Comparison of ENCODE assay signal across 20 cellular contexts in genomic region chr1:7474786-7475502, GRCh38.
DNase-seq lines count a peak whose midpoint lies in the region; ATAC-seq and TF ChIP-seq lines count a peak whose summit lies in the region.
"Had no signal": no experiment of that assay in that cellular context is flagged by ENCODE, and none has a peak within 500 bp of the region (broad histone marks: within the 10 kb centered on the region; RNA-seq: fewer than 3 reads in every experiment).

No MANE protein-coding gene starts in this region.

- H3K36me3 Mint-ChIP-seq in neural progenitor cell, result no peaks in the 10 kb centered on the region

- H3K79me2 ChIP-seq in Karpas-422 (ENCODE audit: low read length), result no peaks in the 10 kb centered on the region
- no peaks in the 10 kb centered on the region for H3K79me2 ChIP-seq in neural progenitor cell (ENCODE audit: low read depth)

- no peak overlapping the region for H2AFZ ChIP-seq in Karpas-422 (ENCODE audit: low read length)
- no peak overlapping the region for H2AFZ ChIP-seq in neural progenitor cell (replicated peaks)

- H3K27me3 ChIP-seq in Karpas-422 (ENCODE audit: low read length), result no peaks in the 10 kb centered on the region
- no peaks in the 10 kb centered on the region for H3K27me3 ChIP-seq in neural progenitor cell
- H3K27me3 ChIP-seq: esophagus squamous epithelium, neutrophil, sigmoid colon had no signal

- DNase-seq in DMS53 (lab: John Stamatoyannopoulos, UW), result peak; percentile 52
- no peak for DNase-seq in DMS53 treated with DMSO at 0.1 percent for 48 hours (lab: John Stamatoyannopoulos, UW; ENCODE audit: unreplicated experiment)
- DNase-seq in Karpas-422, result peak; percentile 72
- no peak for DNase-seq in astrocyte of the spinal cord (ENCODE audit: low read depth, low spot score)
- peak; percentile 33 for DNase-seq in neural progenitor cell (ENCODE audit: low spot score)
- DNase-seq in COR-L47 (lab: John Stamatoyannopoulos, UW), result no peak
- DNase-seq: 8988T; CD4-positive, alpha-beta T cell; cortex of kidney; esophagus squamous epithelium; midbrain; NCI-H1694 treated with DMSO at 0.1 percent for 48 hours; NCI-H510A; sigmoid colon; stimulated activated CD4-positive, alpha-beta T cell treated with anti-CD3 and anti-CD28 coated beads, Interleukin-2, amount 100 ng/mL, for 48 hours had no signal

- peaks cover 17% of the 10 kb centered on the region for H3K4me1 Mint-ChIP-seq in neural progenitor cell

- H3K36me3 ChIP-seq in Karpas-422 (ENCODE audit: insufficient read depth, low read length) (no peaks in the 10 kb centered on the region), neural progenitor cell (no peaks in the 10 kb centered on the region)
- H3K36me3 ChIP-seq: esophagus squamous epithelium, neutrophil, sigmoid colon, thoracic aorta had no signal

- in situ Hi-C loops in astrocyte of the spinal cord (cut with HindIII; ENCODE audit: low sequenced_read_pairs), result no loop called here

- H3K27ac ChIP-seq in Karpas-422 (ENCODE audit: low read length), result no peak overlapping the region
- no peak overlapping the region for H3K27ac ChIP-seq in neural progenitor cell
- H3K27ac ChIP-seq: esophagus squamous epithelium, neutrophil, sigmoid colon, thoracic aorta had no signal

- H3K9ac ChIP-seq in Karpas-422 (ENCODE audit: low read length) (no peak overlapping the region), neural progenitor cell (no peak overlapping the region)

- no peaks in the 10 kb centered on the region for H3K9me2 ChIP-seq in Karpas-422 (replicated peaks; ENCODE audit: insufficient read depth, low read length)

- H3K27me3 Mint-ChIP-seq in neural progenitor cell (ENCODE audit: insufficient read depth, low read depth), result peaks cover 8% of the 10 kb centered on the region
- H3K27me3 Mint-ChIP-seq: CD4-positive, alpha-beta T cell had no signal

- no peaks in the 10 kb centered on the region for H3K9me3 Mint-ChIP-seq in neural progenitor cell
- H3K9me3 Mint-ChIP-seq: CD4-positive, alpha-beta T cell had no signal

- no peaks in the 10 kb centered on the region for H3F3A ChIP-seq in neural progenitor cell (ENCODE audit: low read depth)

- no peak overlapping the region for H3K27ac Mint-ChIP-seq in neural progenitor cell
- H3K27ac Mint-ChIP-seq: CD4-positive, alpha-beta T cell had no signal

- H3K4me1 ChIP-seq in Karpas-422 (ENCODE audit: low read length), result no peaks in the 10 kb centered on the region
- peaks cover 21% of the 10 kb centered on the region for H3K4me1 ChIP-seq in neural progenitor cell

- H4K20me1 ChIP-seq in Karpas-422 (ENCODE audit: insufficient read depth, low read depth, low read length), result peaks cover 11% of the 10 kb centered on the region; the same call in 1 of the 2 replicates
- H4K20me1 ChIP-seq in neural progenitor cell (ENCODE audit: low read depth), result no peaks in the 10 kb centered on the region

- ATAC-seq in GM21390 (IDR thresholded peaks at IDR 0.05; ENCODE audit: unreplicated experiment), result no peak
- no peak for ATAC-seq in GM18498 (IDR thresholded peaks at IDR 0.05; ENCODE audit: unreplicated experiment)
- ATAC-seq: Panc1 had no signal

- H3K9me3 ChIP-seq in Karpas-422 (ENCODE audit: low read length) (no peaks in the 10 kb centered on the region), neural progenitor cell (ENCODE audit: low read depth) (no peaks in the 10 kb centered on the region)
- H3K9me3 ChIP-seq: esophagus squamous epithelium, neutrophil, sigmoid colon, thoracic aorta had no signal

- H3K4me3 Mint-ChIP-seq in neural progenitor cell, result no peak overlapping the region
- H3K4me3 Mint-ChIP-seq: CD4-positive, alpha-beta T cell had no signal

- H3K4me2 ChIP-seq in Karpas-422 (ENCODE audit: low read depth, low read length, poor library complexity, severe bottlenecking) (no peak overlapping the region), neural progenitor cell (no peak overlapping the region)

- H3K4me3 ChIP-seq in Karpas-422 (ENCODE audit: low read length) (no peak overlapping the region), astrocyte of the spinal cord (ENCODE audit: low read depth, low read length) (no peak overlapping the region), neural progenitor cell (no peak overlapping the region)
- H3K4me3 ChIP-seq: esophagus squamous epithelium, sigmoid colon, thoracic aorta had no signal

- TF ChIP-seq CTCF in astrocyte of the spinal cord (IDR thresholded peaks at IDR 0.05; ENCODE audit: low read depth, low read length) (peak; percentile 30), neural progenitor cell (IDR thresholded peaks at IDR 0.05) (peak; percentile 29)

Comparison
In these comparisons a context has a peak if more than half of its experiments do, and no peak if none do; other contexts are left out.
1. DNase-seq: peak in DMS53 (single experiment), Karpas-422 (single experiment) and neural progenitor cell (single experiment); none in DMS53 treated with DMSO at 0.1 percent for 48 hours (single experiment), astrocyte of the spinal cord (single experiment) and COR-L47 (single experiment).